In genomic region chr3:43372007-43372754, GRCh38 we compare ENCODE assay signal across 19 cellular contexts.
"Had no signal": no experiment of that assay in that cellular context is flagged by ENCODE, and none has a peak within 500 bp of the region (broad histone marks: within the 10 kb centered on the region; RNA-seq: fewer than 3 reads in every experiment).

No MANE protein-coding gene starts in this region.

- H3K4me3 ChIP-seq: adrenal gland, gastroesophageal sphincter, heart right ventricle, lung, transverse colon, vagina had no signal

- H3K4me1 Mint-ChIP-seq: activated CD4-positive, alpha-beta T cell treated with anti-CD3 and anti-CD28 coated beads, Interleukin-2, amount 10 ng/mL, durations not matched to agents 24 days and 14 days; naive B cell had no signal

- H3K27ac ChIP-seq: adrenal gland, gastroesophageal sphincter, transverse colon, vagina had no signal

- H3K27ac Mint-ChIP-seq: activated CD4-positive, alpha-beta T cell treated with anti-CD3 and anti-CD28 coated beads, Interleukin-2, amount 10 ng/mL, durations not matched to agents 24 days and 14 days; activated T-helper 1 cell treated with anti-CD3 and anti-CD28 coated beads, Interleukin-12 subunit alpha, Interleukin-12 subunit beta, Interleukin-2, Interleukin-4 antibody, amounts not matched to agents 30 ng/mL and 10 ng/mL and 1 ng/mL, durations not matched to agents 14 hours and 24 hours and 36 hours had no signal

- FAIRE-seq: islet of Langerhans had no signal

- ATAC-seq: gastroesophageal sphincter, left colon, SK-N-SH treated with all-trans-retinoic acid at 6 μM for 48 hours had no signal

- DNase-seq: activated CD4-positive, alpha-beta T cell treated with anti-CD3 and anti-CD28 coated beads, Interleukin-2, amount 10 ng/mL, durations not matched to agents 24 days and 14 days; activated CD4-positive, CD25-positive, alpha-beta regulatory T cell; activated naive CD4-positive, alpha-beta T cell treated with Interleukin-2 at 50 U/mL for 16 hours; adrenal gland; cerebellar nuclear complex; dermis blood vessel endothelial cell; heart right ventricle; left colon; naive B cell; nucleus accumbens; stimulated activated CD4-positive, alpha-beta T cell treated with anti-CD3 and anti-CD28 coated beads, Interleukin-2, amount 100 ng/mL, for 48 hours; stimulated activated naive CD4-positive, alpha-beta T cell; transverse colon had no signal

- H3K4me3 Mint-ChIP-seq: activated CD4-positive, alpha-beta T cell treated with anti-CD3 and anti-CD28 coated beads, Interleukin-2, amount 10 ng/mL, durations not matched to agents 24 days and 14 days; activated T-helper 1 cell treated with anti-CD3 and anti-CD28 coated beads, Interleukin-12 subunit alpha, Interleukin-12 subunit beta, Interleukin-2, Interleukin-4 antibody, amounts not matched to agents 30 ng/mL and 10 ng/mL and 1 ng/mL, durations not matched to agents 14 hours and 24 hours and 36 hours; naive B cell had no signal

- H3K27me3 Mint-ChIP-seq: activated CD4-positive, alpha-beta T cell treated with anti-CD3 and anti-CD28 coated beads, Interleukin-2, amount 10 ng/mL, durations not matched to agents 24 days and 14 days; naive B cell had no signal

- H3K27me3 ChIP-seq: adrenal gland, gastroesophageal sphincter, heart right ventricle, transverse colon, vagina had no signal

- H3K36me3 ChIP-seq: adrenal gland, gastroesophageal sphincter, heart right ventricle, transverse colon, vagina had no signal

- H3K9me3 Mint-ChIP-seq: activated CD4-positive, alpha-beta T cell treated with anti-CD3 and anti-CD28 coated beads, Interleukin-2, amount 10 ng/mL, durations not matched to agents 24 days and 14 days; activated T-helper 1 cell treated with anti-CD3 and anti-CD28 coated beads, Interleukin-12 subunit alpha, Interleukin-12 subunit beta, Interleukin-2, Interleukin-4 antibody, amounts not matched to agents 30 ng/mL and 10 ng/mL and 1 ng/mL, durations not matched to agents 14 hours and 24 hours and 36 hours; naive B cell had no signal

- H3K36me3 Mint-ChIP-seq: naive B cell had no signal

- H3K9me3 ChIP-seq: adrenal gland, gastroesophageal sphincter, heart right ventricle, transverse colon, vagina had no signal

- H3K4me1 ChIP-seq: adrenal gland, transverse colon had no signal
